Comparison of ENCODE assay signal across 1 cellular context in the genomic region with DNA sequence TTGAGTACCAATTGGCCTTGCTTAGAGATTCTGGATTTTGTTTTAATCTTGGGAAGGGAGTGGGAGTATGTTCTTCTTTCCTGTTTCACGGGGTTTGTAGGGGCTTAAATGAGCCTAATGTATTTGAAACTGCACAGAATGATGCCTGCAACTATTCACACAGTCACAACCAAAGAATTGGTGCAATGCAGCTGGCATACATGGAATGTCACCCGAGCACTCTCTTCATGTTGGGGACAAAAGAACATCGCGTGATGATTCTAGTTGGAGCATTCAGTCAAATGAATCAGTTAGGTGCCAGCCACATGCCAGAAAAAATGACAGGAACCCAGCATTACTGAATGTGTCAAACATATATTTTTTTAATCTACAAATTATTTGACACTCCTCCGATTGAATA.
TF ChIP-seq lines count a peak whose summit lies in the region.

No MANE protein-coding gene starts in this region.

TF ChIP-seq in Ishikawa, 13 proteins besides CTCF, POLR2A, EP300 and RAD21:
- no peak for TF ChIP-seq ZBTB7A (IDR thresholded peaks at IDR 0.05; ENCODE audit: low read depth)
- no peak for TF ChIP-seq YY1 (IDR thresholded peaks at IDR 0.05; ENCODE audit: low read depth)
- TF ChIP-seq, protein P1, sequence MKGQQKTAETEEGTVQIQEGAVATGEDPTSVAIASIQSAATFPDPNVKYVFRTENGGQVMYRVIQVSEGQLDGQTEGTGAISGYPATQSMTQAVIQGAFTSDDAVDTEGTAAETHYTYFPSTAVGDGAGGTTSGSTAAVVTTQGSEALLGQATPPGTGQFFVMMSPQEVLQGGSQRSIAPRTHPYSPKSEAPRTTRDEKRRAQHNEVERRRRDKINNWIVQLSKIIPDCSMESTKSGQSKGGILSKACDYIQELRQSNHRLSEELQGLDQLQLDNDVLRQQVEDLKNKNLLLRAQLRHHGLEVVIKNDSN (IDR thresholded peaks at IDR 0.05), result no peak
- TF ChIP-seq CEBPB (IDR thresholded peaks at IDR 0.05), result no peak
- no peak for TF ChIP-seq EGR1 (IDR thresholded peaks at IDR 0.05)
- TF ChIP-seq TCF12 (IDR thresholded peaks at IDR 0.05; ENCODE audit: low read depth), result peak; percentile 54; the same call in 1 of the 2 replicates
- no peak for TF ChIP-seq NFIC (IDR thresholded peaks at IDR 0.05)
- TF ChIP-seq, protein P2, sequence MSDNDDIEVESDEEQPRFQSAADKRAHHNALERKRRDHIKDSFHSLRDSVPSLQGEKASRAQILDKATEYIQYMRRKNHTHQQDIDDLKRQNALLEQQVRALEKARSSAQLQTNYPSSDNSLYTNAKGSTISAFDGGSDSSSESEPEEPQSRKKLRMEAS (IDR thresholded peaks at IDR 0.05), result no peak
- peak; percentile 89 for TF ChIP-seq TEAD4 (IDR thresholded peaks at IDR 0.05)
- no peak for TF ChIP-seq CREB1 (IDR thresholded peaks at IDR 0.05; ENCODE audit: low read depth)
- no peak for TF ChIP-seq TAF1 (IDR thresholded peaks at IDR 0.05; ENCODE audit: low read depth)
- TF ChIP-seq, protein P3, sequence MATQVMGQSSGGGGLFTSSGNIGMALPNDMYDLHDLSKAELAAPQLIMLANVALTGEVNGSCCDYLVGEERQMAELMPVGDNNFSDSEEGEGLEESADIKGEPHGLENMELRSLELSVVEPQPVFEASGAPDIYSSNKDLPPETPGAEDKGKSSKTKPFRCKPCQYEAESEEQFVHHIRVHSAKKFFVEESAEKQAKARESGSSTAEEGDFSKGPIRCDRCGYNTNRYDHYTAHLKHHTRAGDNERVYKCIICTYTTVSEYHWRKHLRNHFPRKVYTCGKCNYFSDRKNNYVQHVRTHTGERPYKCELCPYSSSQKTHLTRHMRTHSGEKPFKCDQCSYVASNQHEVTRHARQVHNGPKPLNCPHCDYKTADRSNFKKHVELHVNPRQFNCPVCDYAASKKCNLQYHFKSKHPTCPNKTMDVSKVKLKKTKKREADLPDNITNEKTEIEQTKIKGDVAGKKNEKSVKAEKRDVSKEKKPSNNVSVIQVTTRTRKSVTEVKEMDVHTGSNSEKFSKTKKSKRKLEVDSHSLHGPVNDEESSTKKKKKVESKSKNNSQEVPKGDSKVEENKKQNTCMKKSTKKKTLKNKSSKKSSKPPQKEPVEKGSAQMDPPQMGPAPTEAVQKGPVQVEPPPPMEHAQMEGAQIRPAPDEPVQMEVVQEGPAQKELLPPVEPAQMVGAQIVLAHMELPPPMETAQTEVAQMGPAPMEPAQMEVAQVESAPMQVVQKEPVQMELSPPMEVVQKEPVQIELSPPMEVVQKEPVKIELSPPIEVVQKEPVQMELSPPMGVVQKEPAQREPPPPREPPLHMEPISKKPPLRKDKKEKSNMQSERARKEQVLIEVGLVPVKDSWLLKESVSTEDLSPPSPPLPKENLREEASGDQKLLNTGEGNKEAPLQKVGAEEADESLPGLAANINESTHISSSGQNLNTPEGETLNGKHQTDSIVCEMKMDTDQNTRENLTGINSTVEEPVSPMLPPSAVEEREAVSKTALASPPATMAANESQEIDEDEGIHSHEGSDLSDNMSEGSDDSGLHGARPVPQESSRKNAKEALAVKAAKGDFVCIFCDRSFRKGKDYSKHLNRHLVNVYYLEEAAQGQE (IDR thresholded peaks at IDR 0.05; ENCODE audit: low read depth), result no peak
- 0 out of 2 replicates have a peak, but pooled peaks have one; percentile 26 for TF ChIP-seq FOXM1 (IDR thresholded peaks at IDR 0.05; ENCODE audit: borderline replicate concordance, low read depth)
